Comparison of ENCODE assay signal across 11 cellular contexts in the genomic region with DNA sequence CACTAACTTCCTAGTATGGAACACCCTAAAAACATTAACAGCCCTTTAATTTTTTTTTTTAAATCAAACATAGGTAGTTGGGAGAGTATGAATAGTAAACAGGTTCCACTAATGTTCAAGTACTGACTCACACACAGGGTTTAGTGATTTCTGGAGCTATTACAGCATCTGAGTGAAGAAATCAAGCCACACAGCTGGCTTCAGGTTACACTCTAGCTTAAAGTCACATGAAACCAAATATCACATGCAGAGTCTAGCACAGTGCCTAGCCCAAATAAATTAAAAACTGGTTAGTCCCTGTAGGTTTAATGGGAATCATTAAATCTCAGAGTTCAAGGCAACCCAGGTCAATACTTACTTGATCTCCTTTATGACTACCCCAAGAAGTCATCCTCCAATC. TPM values are rescaled to one million over a fixed set of nuclear protein-coding genes. Genes with fewer than 3 reads are reported as not detected.
DNase-seq lines count a peak whose midpoint lies in the region; ATAC-seq, FAIRE-seq and TF ChIP-seq lines count a peak whose summit lies in the region.
"Had no signal": no experiment of that assay in that cellular context is flagged by ENCODE, and none has a peak within 500 bp of the region (broad histone marks: within the 10 kb centered on the region; RNA-seq: fewer than 3 reads in every experiment).

No MANE protein-coding gene starts in this region.

- no peak for TF ChIP-seq CTCF in AG04450 (IDR thresholded peaks at IDR 0.05; ENCODE audit: low read depth, low read length)
- TF ChIP-seq CTCF in brain microvascular endothelial cell (IDR thresholded peaks at IDR 0.05; ENCODE audit: low read depth, low read length, missing control alignments) = no peak

- no peak for ATAC-seq in GM18861 (IDR thresholded peaks at IDR 0.05; ENCODE audit: unreplicated experiment)
- ATAC-seq in HG02981 (IDR thresholded peaks at IDR 0.05; ENCODE audit: unreplicated experiment) = no peak

- no peaks in the 10 kb centered on the region for H3K9me3 ChIP-seq in AG04450 (ENCODE audit: control insufficient read depth, insufficient read depth, low read length)

- no peaks in the 10 kb centered on the region for H3K36me3 ChIP-seq in brain microvascular endothelial cell (replicated peaks)

- CTCF ChIA-PET in AG04450 (lab: Charles Lee) = no interaction called here

- H3K27ac ChIP-seq in AG04450 (ENCODE audit: low read depth, low read length) = no peak overlapping the region
- H3K27ac ChIP-seq in brain microvascular endothelial cell = no peak overlapping the region

- POLR2A ChIA-PET in AG04450 (lab: Yijun Ruan, JAX) = interaction anchor here (2.5 kb wide), 1 partner anchor 10 kb away, joined by 16 read pairs; no protein-coding TSS in a partner anchor

- FAIRE-seq in frontal cortex (lab: Jason Lieb, UNC) = no peak

- H3K4me3 ChIP-seq in AG04450 (ENCODE audit: low read depth, low read length) = no peak overlapping the region
- H3K4me3 ChIP-seq in brain microvascular endothelial cell (ENCODE audit: low read depth, low read length) = no peak overlapping the region

- H3K27me3 ChIP-seq in AG04450 (ENCODE audit: control insufficient read depth, insufficient read depth, low read length) = no peaks in the 10 kb centered on the region
- H3K27me3 ChIP-seq in brain microvascular endothelial cell (replicated peaks) = no peaks in the 10 kb centered on the region

- peak; percentile 63 for DNase-seq in AG04450 (ENCODE audit: low read depth, low spot score)
- DNase-seq in HCEC 1CT = peak; percentile 87
- peak; percentile 73 for DNase-seq in brain microvascular endothelial cell
- peak; percentile 72 for DNase-seq in kidney tubule cell (ENCODE audit: low spot score)
- no peak for DNase-seq in frontal cortex (ENCODE audit: low spot score in 2 of 2)
- DNase-seq in effector CD8-positive, alpha-beta T cell (lab: John Stamatoyannopoulos, UW) = no peak
- DNase-seq: activated CD4-positive, alpha-beta T cell treated with anti-CD3 and anti-CD28 coated beads, Interleukin-2, amount 50 U/mL, for 4 hours; CD4-positive, alpha-beta T cell; stimulated activated CD4-positive, alpha-beta T cell treated with anti-CD3 and anti-CD28 coated beads, Interleukin-4, amount 100 ng/mL, for 4 hours had no signal

- in situ Hi-C loops in brain microvascular endothelial cell (cut with HindIII; ENCODE audit: low pct_ligation_motif_present, low sequenced_read_pairs) = no loop called here

RNA-seq across cellular contexts. Expression of gene PANK1, which starts 11.6 kb away (rescaled TPM):
- 6.9 and 9.2 TPM in 2 replicates for polyA plus RNA-seq in AG04450 (2011; rRNA removed)
- 8.3 and 12.0 TPM in 2 replicates for polyA minus RNA-seq in AG04450 (2011; rRNA and poly(A)+ RNA removed)
- 35.5 TPM for total RNA-seq in frontal cortex

Comparison
In these comparisons a context has a peak if more than half of its experiments do, and no peak if none do; other contexts are left out.
1. DNase-seq: peak in AG04450 (single experiment), HCEC 1CT (single experiment), brain microvascular endothelial cell (single experiment) and kidney tubule cell (single experiment); none in frontal cortex (0 of 2) and effector CD8-positive, alpha-beta T cell (single experiment).